In the genomic region with DNA sequence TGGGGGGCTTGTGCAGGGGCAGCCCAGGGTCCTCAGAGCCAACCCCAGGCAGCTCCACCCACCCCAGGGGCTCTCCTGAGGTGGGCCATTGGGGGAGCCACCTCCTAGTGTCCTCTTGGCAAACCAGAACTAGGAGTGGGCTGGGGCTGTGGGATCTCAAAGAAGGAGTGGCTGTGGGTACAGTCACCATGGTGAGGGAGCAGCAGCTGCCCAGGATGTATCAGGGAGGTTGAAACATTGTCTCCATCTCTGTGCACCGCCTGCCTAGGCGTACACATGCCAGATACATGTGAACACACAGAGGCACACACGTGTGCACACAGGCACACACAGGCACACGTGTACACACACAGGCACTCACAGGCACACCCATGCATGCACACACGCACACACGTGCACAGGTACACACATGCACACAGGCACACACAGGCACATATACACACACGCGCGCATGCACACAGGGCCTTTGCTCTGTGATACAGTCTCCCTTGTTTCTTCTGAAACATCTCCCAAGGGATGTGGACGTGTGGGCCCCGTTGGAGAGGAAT, we compare ENCODE assay signal across 13 cellular contexts. TPM values are rescaled to one million over a fixed set of nuclear protein-coding genes. Genes with fewer than 3 reads are reported as not detected.
DNase-seq lines count a peak whose midpoint lies in the region; ATAC-seq, FAIRE-seq and TF ChIP-seq lines count a peak whose summit lies in the region.
"Had no signal": no experiment of that assay in that cellular context is flagged by ENCODE, and none has a peak within 500 bp of the region (broad histone marks: within the 10 kb centered on the region; RNA-seq: fewer than 3 reads in every experiment).

No MANE protein-coding gene starts in this region.

- no peak overlapping the region for H2BK20ac ChIP-seq in H1 (ENCODE audit: low read length)

- no peak overlapping the region for H2BK15ac ChIP-seq in H1 (ENCODE audit: low read length)

- H3K23me2 ChIP-seq in H1 (ENCODE audit: low read depth, low read length): no peaks in the 10 kb centered on the region

- H3K27ac Mint-ChIP-seq in GM23338: peak overlapping the region; percentile 67; the same call in 1 of the 2 replicates

- no peak overlapping the region for H3K4ac ChIP-seq in H1 (replicated peaks; ENCODE audit: insufficient read length, low read depth, low read length)

- H3K9me3 ChIP-seq in H1 (ENCODE audit: insufficient read depth in 2 of 2, low read depth in 1 of 2, low read length in 1 of 2): no peaks in the 10 kb centered on the region
- H3K9me3 ChIP-seq: gastroesophageal sphincter, right atrium auricular region had no signal

- H4K20me1 ChIP-seq in GM23338 (replicated peaks; ENCODE audit: insufficient read depth): no peaks in the 10 kb centered on the region
- H4K20me1 ChIP-seq in H1 (replicated peaks in 1 of 2; ENCODE audit: control insufficient read depth in 1 of 2, insufficient read depth in 2 of 2, low read length in 2 of 2): no peaks in the 10 kb centered on the region

- intact Hi-C loops in left cardiac atrium (cut with DNase I): no loop called here

- CTCF ChIA-PET in H1 (lab: Charles Lee; ENCODE audit: partially characterized antibody): interaction anchor here (0.6 to 5.6 kb wide), 7 partner anchors 10 to 129 kb away, joined by 3 to 32 read pairs (median 5); a partner anchor contains a TSS

- H3K27me3 Mint-ChIP-seq in GM23338 (ENCODE audit: insufficient read depth, low read depth, poor library complexity): peaks cover 7% of the 10 kb centered on the region

- TF ChIP-seq RAD21 in H1 (IDR thresholded peaks at IDR 0.05 in 1 of 2, conservative IDR thresholded peaks at IDR 0.05 in 1 of 2; ENCODE audit: low read depth in 2 of 2, low read length in 2 of 2): no peak

- 0 out of 7 replicates have a peak overlapping the region, but pooled peaks of 1 of the 4 experiments have one; percentile 41 for H3K9ac ChIP-seq in H1 (replicated peaks in 1 of 4; ENCODE audit: extremely low read depth in 1 of 4, low read depth in 3 of 4, low read length in 3 of 4)

- TF ChIP-seq POLR2A in H1 (IDR thresholded peaks at IDR 0.05; ENCODE audit: control extremely low read depth in 1 of 2, low read depth in 2 of 2, low read length in 2 of 2): no peak

- no peaks in the 10 kb centered on the region for H3F3A ChIP-seq in GM23338 (replicated peaks; ENCODE audit: low read depth)

- 90% methylated on average over 11 of the region's 11 CpGs; no CpG with 5 or more reads in 1 of the 2 experiments for WGBS in H1 (ENCODE audit: extremely low coverage in 1 of 2, insufficient coverage in 1 of 2, insufficient read length in 1 of 2, insufficient replicate concordance in 2 of 2, low coverage in 1 of 2, low lambda C conversion rate in 2 of 2, missing lambda C conversion rate in 1 of 2), 2 experiments

- H3K14ac ChIP-seq in H1 (ENCODE audit: insufficient read length): no peak overlapping the region

- no peak overlapping the region for H2BK12ac ChIP-seq in H1 (ENCODE audit: low read depth, low read length)

- no peak overlapping the region for H3K27ac ChIP-seq in GM23338 (ENCODE audit: low read depth)
- no peak overlapping the region for H3K27ac ChIP-seq in H1 (ENCODE audit: low read depth, low read length)
- H3K27ac ChIP-seq: gastroesophageal sphincter, right atrium auricular region had no signal

- POLR2A ChIA-PET in H1 (lab: Charles Lee; ENCODE audit: partially characterized antibody): interaction anchor here (1.5 kb wide), 1 partner anchor 25 kb away, joined by 3 read pairs; no protein-coding TSS in a partner anchor

- no peaks in the 10 kb centered on the region; the same call in 1 of the 2 replicates for H3K79me1 ChIP-seq in H1 (ENCODE audit: low read depth, low read length)

- H2BK5ac ChIP-seq in H1 (ENCODE audit: low read depth, low read length): no peak overlapping the region; the same call in 1 of the 2 replicates

- H3K56ac ChIP-seq in H1 (replicated peaks; ENCODE audit: insufficient read length, low read depth, low read length): no peak overlapping the region

- H3K4me1 ChIP-seq in GM23338 (ENCODE audit: insufficient read depth) (peaks cover 9% of the 10 kb centered on the region), H1 (replicated peaks in 1 of 4; ENCODE audit: control insufficient read depth in 3 of 4, insufficient read depth in 4 of 4, low read length in 3 of 4) (peaks cover 0 to 9% (median 5%) of the 10 kb centered on the region in 4 experiments; a peak in 5 of 7 replicates)

- no peak overlapping the region for H4K5ac ChIP-seq in H1 (ENCODE audit: insufficient read length, low read depth, low read length)

- H3K4me1 Mint-ChIP-seq in GM23338: peaks cover 9% of the 10 kb centered on the region

- H4K91ac ChIP-seq in H1 (replicated peaks; ENCODE audit: insufficient read length, low read length): peak overlapping the region; percentile 85

- no peaks in the 10 kb centered on the region for H3K36me3 Mint-ChIP-seq in GM23338 (ENCODE audit: low read depth)

- H3K18ac ChIP-seq in H1 (ENCODE audit: extremely low read depth, low read length): no peak overlapping the region

- no peak overlapping the region for H3K4me3 Mint-ChIP-seq in GM23338

- H3K27me3 ChIP-seq in GM23338 (ENCODE audit: insufficient read depth) (no peaks in the 10 kb centered on the region), H1 (replicated peaks in 1 of 4; ENCODE audit: control insufficient read depth in 3 of 4, extremely low read depth in 1 of 4, insufficient read depth in 3 of 4, low read length in 3 of 4) (no peaks in the 10 kb centered on the region)
- H3K27me3 ChIP-seq: right atrium auricular region had no signal

- H3K9me2 ChIP-seq in GM23338 (ENCODE audit: insufficient read depth): no peaks in the 10 kb centered on the region

- H3K36me3 ChIP-seq in GM23338 (ENCODE audit: insufficient read depth) (no peaks in the 10 kb centered on the region), H1 (ENCODE audit: control insufficient read depth in 2 of 4, insufficient read depth in 4 of 4, low read length in 3 of 4) (no peaks in the 10 kb centered on the region)
- H3K36me3 ChIP-seq: gastroesophageal sphincter, right atrium auricular region had no signal

- H3K23ac ChIP-seq in H1 (ENCODE audit: insufficient read length): no peak overlapping the region

- H2BK120ac ChIP-seq in H1 (replicated peaks; ENCODE audit: low read depth, low read length): no peak overlapping the region

- no peak for ATAC-seq in GM23338
- ATAC-seq in left cardiac atrium: no peak
- ATAC-seq: gastroesophageal sphincter had no signal

- no peak overlapping the region for H2AK5ac ChIP-seq in H1 (ENCODE audit: low read depth, low read length)

- no peaks in the 10 kb centered on the region for H3K79me2 ChIP-seq in GM23338 (replicated peaks; ENCODE audit: insufficient read depth)
- H3K79me2 ChIP-seq in H1 (ENCODE audit: control insufficient read depth in 1 of 2, insufficient read depth in 2 of 2, low read length in 2 of 2): no peaks in the 10 kb centered on the region

- TF ChIP-seq CTCF in GM23338 (conservative IDR thresholded peaks at IDR 0.05; ENCODE audit: low read depth in 2 of 2): no peak
- no peak for TF ChIP-seq CTCF in H1 (IDR thresholded peaks at IDR 0.05; ENCODE audit: control extremely low read depth in 1 of 3, insufficient read depth in 1 of 3, low read depth in 1 of 3, low read length in 3 of 3)

- no peak for TF ChIP-seq EP300 in H1 (IDR thresholded peaks at IDR 0.05; ENCODE audit: borderline replicate concordance in 1 of 2, low read depth in 2 of 2, low read length in 2 of 2)

- no peak overlapping the region for H3K4me2 ChIP-seq in GM23338
- no peak overlapping the region for H3K4me2 ChIP-seq in H1 (ENCODE audit: insufficient read depth in 1 of 2, low read depth in 2 of 2, low read length in 2 of 2)

- FAIRE-seq in H1 (lab: Jason Lieb, UNC): no peak
- FAIRE-seq: GM12891, keratinocyte had no signal

- DNase-seq in GM23338 (ENCODE audit: low spot score) (no peak), H1 (ENCODE audit: low read depth in 1 of 2, low spot score in 2 of 2) (no peak), left cardiac atrium (no peak)
- DNase-seq in stimulated activated CD4-positive, alpha-beta T cell treated with anti-CD3 and anti-CD28 coated beads, Interleukin-4, amount 100 ng/mL, for 24 hours: no peak
- DNase-seq: activated CD4-positive, CD25-positive, alpha-beta regulatory T cell treated with anti-CD3 and anti-CD28 coated beads, Interleukin-2, amount 50 U/mL, for 72 hours; DND-41; NCI-H1105; NCI-H345 had no signal

- H3K4me3 ChIP-seq in GM23338 (no peak overlapping the region), H1 (ENCODE audit: extremely low read depth in 1 of 4, insufficient read depth in 2 of 4, low read depth in 3 of 4, low read length in 4 of 4) (no peak overlapping the region)
- H3K4me3 ChIP-seq: gastroesophageal sphincter, right atrium auricular region had no signal

- no peak overlapping the region for H4K8ac ChIP-seq in H1 (ENCODE audit: extremely low read depth, insufficient read depth, low read length)

- no peaks in the 10 kb centered on the region; the same call in 2 of the 3 replicates for H3K9me3 Mint-ChIP-seq in GM23338

- H2AFZ ChIP-seq in GM23338 (no peak overlapping the region), H1 (ENCODE audit: low read length) (no peak overlapping the region)

RNA-seq across cellular contexts. Expression of a gene that starts 10.7 kb away (rescaled TPM):
- 0.69 and 2.6 TPM in 2 replicates for total RNA-seq in GM23338 (2014; rRNA removed; shearing (Covaris generic))
- polyA plus RNA-seq in GM23338 (2016; fragmentation: Nextera tagmentation; extraction: Ambion mirVana): 0.39 and 0.68 TPM in 2 replicates
- total RNA-seq in H1 (2021; fragmentation: NEBNext Ultra II Directional; extraction: Animal tissue kit (Norgen Biotek cat#: 25700)): 1.5 and 1.7 TPM in 2 replicates
- polyA plus RNA-seq in H1 (2011; rRNA removed): 1.1 and 2.1 TPM in 2 replicates
- 1.2 TPM for polyA plus RNA-seq in H1 (2011; cell fraction: cytosol; rRNA removed)
- 20.2 TPM for polyA plus RNA-seq in H1 (2011; cell fraction: nucleus; rRNA removed)
- 0.91 to 2.5 TPM (median 1.7 TPM) in 4 replicates for polyA plus RNA-seq in H1 (2012, experiment 1 of 2)
- polyA plus RNA-seq in H1 (2012, experiment 2 of 2): 0.35 TPM
- 0.43 TPM for polyA plus RNA-seq in H1 (2013, experiment 1 of 2)
- polyA plus RNA-seq in H1 (2013, experiment 2 of 2): 0.39 TPM
- polyA minus RNA-seq in H1 (2011; rRNA and poly(A)+ RNA removed): 0.12 and 1.3 TPM in 2 replicates
- polyA minus RNA-seq in H1 (2011; cell fraction: cytosol; rRNA and poly(A)+ RNA removed): not detected
- polyA minus RNA-seq in H1 (2011; cell fraction: nucleus; rRNA and poly(A)+ RNA removed): 0.40 TPM
- total RNA-seq in left cardiac atrium: 10 to 100 TPM in 1 of 2 donors, 1 to 10 TPM in 1; 7.0 to 11.9 TPM
- total RNA-seq: gastroesophageal sphincter had no signal
- polyA plus RNA-seq: keratinocyte had no signal

RNA-seq across cellular contexts. Expression of a gene that starts 14.5 kb away (rescaled TPM):
- 1.9 TPM in 1 of 2 replicates, not detected in the other for total RNA-seq in GM23338 (2014; rRNA removed; shearing (Covaris generic))
- polyA plus RNA-seq in GM23338 (2016; fragmentation: Nextera tagmentation; extraction: Ambion mirVana): 3.1 and 5.9 TPM in 2 replicates
- total RNA-seq in H1 (2021; fragmentation: NEBNext Ultra II Directional; extraction: Animal tissue kit (Norgen Biotek cat#: 25700)): 2.2 and 2.3 TPM in 2 replicates
- polyA plus RNA-seq in H1 (2011; rRNA removed): 1.7 and 2.5 TPM in 2 replicates
- polyA plus RNA-seq in H1 (2011; cell fraction: cytosol; rRNA removed): 1.1 TPM
- 6.2 TPM for polyA plus RNA-seq in H1 (2011; cell fraction: nucleus; rRNA removed)
- polyA plus RNA-seq in H1 (2012, experiment 1 of 2): 0.66 to 1.3 TPM (median 0.98 TPM) in 4 replicates
- polyA plus RNA-seq in H1 (2012, experiment 2 of 2): 1.4 TPM
- 1.4 TPM for polyA plus RNA-seq in H1 (2013, experiment 1 of 2)
- 2.0 TPM for polyA plus RNA-seq in H1 (2013, experiment 2 of 2)
- 0.54 TPM in 1 of 2 replicates, not detected in the other for polyA minus RNA-seq in H1 (2011; rRNA and poly(A)+ RNA removed)
- polyA minus RNA-seq in H1 (2011; cell fraction: cytosol; rRNA and poly(A)+ RNA removed): not detected
- polyA minus RNA-seq in H1 (2011; cell fraction: nucleus; rRNA and poly(A)+ RNA removed): 1.9 TPM
- 1,000 to 10,000 TPM; 3,329 to 4,014 TPM for total RNA-seq in left cardiac atrium
- total RNA-seq: OCI-LY7 had no signal
- polyA plus RNA-seq: keratinocyte had no signal

RNA-seq across cellular contexts. Expression of a gene that starts 17.7 kb away (rescaled TPM):
- total RNA-seq in GM23338 (2014; rRNA removed; shearing (Covaris generic)): not detected in 2 replicates
- polyA plus RNA-seq in GM23338 (2016; fragmentation: Nextera tagmentation; extraction: Ambion mirVana) (not detected in 2 replicates), H1 (2011; rRNA removed) (0.62 and 1.8 TPM in 2 replicates)
- 0.80 TPM in 1 of 2 replicates, not detected in the other for total RNA-seq in H1 (2021; fragmentation: NEBNext Ultra II Directional; extraction: Animal tissue kit (Norgen Biotek cat#: 25700))
- polyA plus RNA-seq in H1 (2011; cell fraction: cytosol; rRNA removed): 1.4 TPM
- 8.4 TPM for polyA plus RNA-seq in H1 (2011; cell fraction: nucleus; rRNA removed)
- 0.88 to 1.5 TPM in 2 of 4 replicates, not detected in the others for polyA plus RNA-seq in H1 (2012, experiment 1 of 2)
- not detected for polyA plus RNA-seq in H1 (2012, experiment 2 of 2)
- polyA plus RNA-seq in H1 (2013, experiment 1 of 2): 1.6 TPM
- polyA plus RNA-seq in H1 (2013, experiment 2 of 2): 0.75 TPM
- polyA minus RNA-seq in H1 (2011; rRNA and poly(A)+ RNA removed): not detected in 2 replicates
- polyA minus RNA-seq in H1 (2011; cell fraction: cytosol; rRNA and poly(A)+ RNA removed): not detected
- polyA minus RNA-seq in H1 (2011; cell fraction: nucleus; rRNA and poly(A)+ RNA removed): not detected
- 1 to 10 TPM in 1 of 2 donors, under 1 TPM in 1; 0.88 to 3.5 TPM for total RNA-seq in left cardiac atrium
- total RNA-seq: gastroesophageal sphincter, right atrium auricular region had no signal

RNA-seq across cellular contexts. Expression of a gene that starts 18.2 kb away (rescaled TPM):
- 102 and 111 TPM in 2 replicates for total RNA-seq in GM23338 (2014; rRNA removed; shearing (Covaris generic))
- polyA plus RNA-seq in GM23338 (2016; fragmentation: Nextera tagmentation; extraction: Ambion mirVana) (27.0 and 27.9 TPM in 2 replicates), H1 (2011; rRNA removed) (71.0 and 93.6 TPM in 2 replicates)
- total RNA-seq in H1 (2021; fragmentation: NEBNext Ultra II Directional; extraction: Animal tissue kit (Norgen Biotek cat#: 25700)): 49.0 and 49.5 TPM in 2 replicates
- polyA plus RNA-seq in H1 (2011; cell fraction: cytosol; rRNA removed): 63.6 TPM
- polyA plus RNA-seq in H1 (2011; cell fraction: nucleus; rRNA removed): 128 TPM
- 21.9 to 43.5 TPM (median 42.5 TPM) in 4 replicates for polyA plus RNA-seq in H1 (2012, experiment 1 of 2)
- polyA plus RNA-seq in H1 (2012, experiment 2 of 2): 42.7 TPM
- 31.4 TPM for polyA plus RNA-seq in H1 (2013, experiment 1 of 2)
- polyA plus RNA-seq in H1 (2013, experiment 2 of 2): 30.2 TPM
- polyA minus RNA-seq in H1 (2011; rRNA and poly(A)+ RNA removed): 30.9 and 37.2 TPM in 2 replicates
- polyA minus RNA-seq in H1 (2011; cell fraction: cytosol; rRNA and poly(A)+ RNA removed): 67.3 TPM
- polyA minus RNA-seq in H1 (2011; cell fraction: nucleus; rRNA and poly(A)+ RNA removed): 46.9 TPM
- total RNA-seq in left cardiac atrium: 100 to 1,000 TPM in 1 of 2 donors, 10 to 100 TPM in 1; 98.4 to 130 TPM

RNA-seq across cellular contexts. Expression of a gene that starts 20.0 kb away (rescaled TPM):
- not detected in 2 replicates for total RNA-seq in GM23338 (2014; rRNA removed; shearing (Covaris generic))
- polyA plus RNA-seq in GM23338 (2016; fragmentation: Nextera tagmentation; extraction: Ambion mirVana): 0.11 and 0.14 TPM in 2 replicates
- 0.15 TPM in 1 of 2 replicates, not detected in the other for total RNA-seq in H1 (2021; fragmentation: NEBNext Ultra II Directional; extraction: Animal tissue kit (Norgen Biotek cat#: 25700))
- polyA plus RNA-seq in H1 (2011; rRNA removed): 0.11 and 0.35 TPM in 2 replicates
- polyA plus RNA-seq in H1 (2011; cell fraction: cytosol; rRNA removed): 0.21 TPM
- 1.5 TPM for polyA plus RNA-seq in H1 (2011; cell fraction: nucleus; rRNA removed)
- polyA plus RNA-seq in H1 (2012, experiment 1 of 2): 0.07 TPM in 1 of 4 replicates, not detected in the others
- polyA plus RNA-seq in H1 (2012, experiment 2 of 2): 0.13 TPM
- 0.18 TPM for polyA plus RNA-seq in H1 (2013, experiment 1 of 2)
- 0.06 TPM for polyA plus RNA-seq in H1 (2013, experiment 2 of 2)
- 0.25 TPM in 1 of 2 replicates, not detected in the other for polyA minus RNA-seq in H1 (2011; rRNA and poly(A)+ RNA removed)
- not detected for polyA minus RNA-seq in H1 (2011; cell fraction: cytosol; rRNA and poly(A)+ RNA removed)
- polyA minus RNA-seq in H1 (2011; cell fraction: nucleus; rRNA and poly(A)+ RNA removed): 1.00 TPM
- total RNA-seq in left cardiac atrium: 1 to 10 TPM; 6.4 to 9.6 TPM
- total RNA-seq: OCI-LY7 had no signal
- polyA plus RNA-seq: keratinocyte had no signal

Comparison
In these comparisons a context has a peak if more than half of its experiments do, and no peak if none do; other contexts are left out.
1. RNA of a gene that starts 14.5 kb away (total RNA-seq): 3,329 to 4,014 TPM in left cardiac atrium; 2.2 to 2.3 TPM in H1 and 1.9 TPM in GM23338; every median in the first group is over 1,000 times any median in the second.